ENCODE assay signal across 1 cellular context in genomic region chr12:55865327-55865726, GRCh38.
TF ChIP-seq lines count a peak whose summit lies in the region.

No MANE protein-coding gene starts in this region.

TF ChIP-seq in HEK293, 187 proteins besides CTCF, POLR2A, EP300 and RAD21 (continued from another document):
- TF ChIP-seq ZNF518A (tag by site-specific recombination; conservative IDR thresholded peaks at IDR 0.05; ENCODE audit: low read depth) (no peak), KLF7 (tag by site-specific recombination; IDR thresholded peaks at IDR 0.05; ENCODE audit: borderline replicate concordance) (no peak), ZNF214 (tag by site-specific recombination; IDR thresholded peaks at IDR 0.05; ENCODE audit: borderline replicate concordance) (no peak), ZSCAN16 (tag by site-specific recombination; IDR thresholded peaks at IDR 0.05) (no peak), PRDM10 (tag by site-specific recombination; IDR thresholded peaks at IDR 0.05) (no peak), ZNF510 (tag by site-specific recombination; IDR thresholded peaks at IDR 0.05; ENCODE audit: insufficient replicate concordance) (peak; percentile 4), ZNF140 (tag by site-specific recombination; IDR thresholded peaks at IDR 0.05) (no peak), ZNF473 (tag by site-specific recombination; IDR thresholded peaks at IDR 0.05) (no peak), TSHZ1 (tag by site-specific recombination; IDR thresholded peaks at IDR 0.05; ENCODE audit: borderline replicate concordance) (no peak), ZNF24 (tag by site-specific recombination; IDR thresholded peaks at IDR 0.05) (no peak)
